In the genomic region with DNA sequence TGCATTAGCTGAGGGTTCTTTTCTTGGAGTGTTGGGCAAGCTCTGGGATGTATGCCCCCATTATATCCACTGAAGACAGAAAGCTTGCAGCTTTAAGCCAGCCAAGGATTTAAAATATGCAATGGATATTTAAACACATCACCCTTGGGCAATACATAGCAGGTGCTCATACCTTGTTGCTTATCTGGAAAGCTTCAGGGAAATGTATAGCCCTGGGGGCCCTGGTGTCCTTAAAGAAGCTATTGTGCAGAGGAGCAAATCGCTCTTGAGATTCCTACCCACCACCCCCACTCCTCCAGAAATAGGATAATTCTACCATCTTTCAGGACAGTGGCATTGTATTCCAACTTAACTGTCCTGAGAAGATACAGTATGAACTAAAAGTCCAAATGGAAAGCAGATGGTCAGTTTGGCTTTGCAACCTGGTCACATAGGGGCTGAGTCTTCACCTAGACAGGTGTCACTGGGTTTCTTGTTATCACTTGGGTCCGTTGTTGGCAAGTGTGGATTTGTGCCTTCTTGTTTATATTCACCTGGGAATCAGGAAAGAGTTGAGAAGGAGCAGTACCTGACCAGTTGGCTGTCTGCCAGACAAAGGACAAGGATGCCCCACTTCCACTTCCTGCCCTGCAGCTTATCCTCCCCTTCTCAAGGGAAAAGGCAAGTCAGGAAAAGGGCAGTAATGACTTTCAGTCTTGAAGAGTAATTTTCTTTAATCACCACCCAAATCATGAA, we compare ENCODE assay signal across 15 cellular contexts. TPM values are rescaled to one million over a fixed set of nuclear protein-coding genes. Genes with fewer than 3 reads are reported as not detected.
DNase-seq lines count a peak whose midpoint lies in the region; ATAC-seq and TF ChIP-seq lines count a peak whose summit lies in the region.
"Had no signal": no experiment of that assay in that cellular context is flagged by ENCODE, and none has a peak within 500 bp of the region (broad histone marks: within the 10 kb centered on the region; RNA-seq: fewer than 3 reads in every experiment).

No MANE protein-coding gene starts in this region.

- no peaks in the 10 kb centered on the region for H4K20me1 ChIP-seq in GM23248 (ENCODE audit: insufficient read depth)

- H3K9me2 ChIP-seq in GM23248 (ENCODE audit: insufficient read depth), result no peaks in the 10 kb centered on the region

- H3K4me3 ChIP-seq in GM23248 (no peak overlapping the region), mucosa of stomach (ENCODE audit: low read length) (no peak overlapping the region), ovary (no peak overlapping the region), left lung (no peak overlapping the region)

- no peaks in the 10 kb centered on the region for H3K9me3 ChIP-seq in GM23248 (ENCODE audit: low read depth)
- no peaks in the 10 kb centered on the region for H3K9me3 ChIP-seq in mucosa of stomach (ENCODE audit: control insufficient read depth, low read length)
- no peaks in the 10 kb centered on the region for H3K9me3 ChIP-seq in ovary
- no peaks in the 10 kb centered on the region for H3K9me3 ChIP-seq in left lung
- H3K9me3 ChIP-seq: upper lobe of right lung had no signal

- peak overlapping the region; percentile 49; the same call in 1 of the 2 replicates for H3K27ac ChIP-seq in C4-2B
- no peak overlapping the region for H3K27ac ChIP-seq in GM23248
- H3K27ac ChIP-seq in VCaP, result peak overlapping the region; percentile 80
- H3K27ac ChIP-seq in ovary, result no peak overlapping the region
- H3K27ac ChIP-seq in left lung, result no peak overlapping the region

- H3K9ac ChIP-seq in GM23248 (no peak overlapping the region), mucosa of stomach (ENCODE audit: low read length) (peak overlapping the region; percentile 18)

- H3K27me3 ChIP-seq in GM23248 (replicated peaks; ENCODE audit: insufficient read depth), result no peaks in the 10 kb centered on the region
- no peaks in the 10 kb centered on the region for H3K27me3 ChIP-seq in mucosa of stomach (ENCODE audit: control insufficient read depth, insufficient read depth, low read length)
- H3K27me3 ChIP-seq in ovary, result no peaks in the 10 kb centered on the region
- no peaks in the 10 kb centered on the region for H3K27me3 ChIP-seq in left lung
- H3K27me3 ChIP-seq: upper lobe of right lung had no signal

- in situ Hi-C loops in GM23248 (cut with MboI), result no loop called here

- H2AFZ ChIP-seq in GM23248, result peak overlapping the region; percentile 95; the same call in 1 of the 2 replicates

- TF ChIP-seq POLR2A in ovary (IDR thresholded peaks at IDR 0.05), result no peak

- WGBS in GM23248 (ENCODE audit: low coverage in 1 of 2, low lambda C conversion rate in 2 of 2, missing lambda C conversion rate in 2 of 2), 2 experiments, result 88 to 100% methylated on average over 2 of the region's 2 CpGs
- 65 to 76% (median 74%) methylated on average over 2 of the region's 2 CpGs for WGBS in ovary, 3 donors

- ATAC-seq in left lung, result no peak
- ATAC-seq in HG03342 (IDR thresholded peaks at IDR 0.05; ENCODE audit: unreplicated experiment), result no peak

- no peak for TF ChIP-seq CTCF in C4-2B (conservative IDR thresholded peaks at IDR 0.05)
- no peak for TF ChIP-seq CTCF in VCaP (conservative IDR thresholded peaks at IDR 0.05)
- no peak for TF ChIP-seq CTCF in ovary (IDR thresholded peaks at IDR 0.05)
- TF ChIP-seq CTCF in left lung (IDR thresholded peaks at IDR 0.05), result no peak

- intact Hi-C loops in ovary (cut with DNase I), result no loop called here
- intact Hi-C loops in left lung (cut with DNase I), result no loop called here

- DNase-seq in GM23248 (no peak), ovary (no peak), left lung (no peak), hypothalamus (lab: John Stamatoyannopoulos, UW) (no peak)
- DNase-seq: activated CD4-positive, alpha-beta T cell treated with anti-CD3 and anti-CD28 coated beads, Interleukin-2, amount 10 ng/mL, durations not matched to agents 24 days and 14 days; activated naive CD4-positive, alpha-beta T cell treated with anti-CD3 and anti-CD28 coated beads, Interleukin-2, amount 10 ng/mL, durations not matched to agents 7 days and 5 days; Calu3; NCI-H187 treated with DMSO at 0.1 percent for 48 hours; upper lobe of right lung had no signal

- no peaks in the 10 kb centered on the region for H3K4me1 ChIP-seq in GM23248 (ENCODE audit: insufficient read depth)
- peaks cover 51% of the 10 kb centered on the region for H3K4me1 ChIP-seq in mucosa of stomach (ENCODE audit: control insufficient read depth, insufficient read depth, low read length)
- no peaks in the 10 kb centered on the region for H3K4me1 ChIP-seq in ovary (ENCODE audit: insufficient read depth)
- H3K4me1 ChIP-seq in left lung, result peaks cover 0 to 15% of the 10 kb centered on the region in 2 donors

- H3K79me2 ChIP-seq in GM23248 (ENCODE audit: insufficient read depth), result no peaks in the 10 kb centered on the region

- no peak for TF ChIP-seq EP300 in ovary (IDR thresholded peaks at IDR 0.05)

- H3K36me3 ChIP-seq in GM23248 (ENCODE audit: low read depth), result no peaks in the 10 kb centered on the region
- no peaks in the 10 kb centered on the region for H3K36me3 ChIP-seq in mucosa of stomach (ENCODE audit: control insufficient read depth, insufficient read depth, low read length)
- no peaks in the 10 kb centered on the region for H3K36me3 ChIP-seq in ovary
- H3K36me3 ChIP-seq in left lung, result no peaks in the 10 kb centered on the region
- H3K36me3 ChIP-seq: upper lobe of right lung had no signal

- H3K4me2 ChIP-seq in GM23248 (ENCODE audit: unreplicated experiment), result no peak overlapping the region

- no peaks in the 10 kb centered on the region for H3F3A ChIP-seq in GM23248 (ENCODE audit: insufficient read depth)

RNA-seq across cellular contexts. Expression of gene ANKRD40CL, which starts 3.4 kb away (rescaled TPM):
- not detected in 2 replicates for total RNA-seq in GM23248 (2014; rRNA removed; shearing (Covaris generic))
- polyA plus RNA-seq in GM23248 (2016; fragmentation: Nextera tagmentation; extraction: Ambion mirVana) (not detected in 2 replicates), ovary (not detected)
- total RNA-seq in ovary (not detected), left lung (not detected)
- total RNA-seq: activated CD4-positive, alpha-beta T cell treated with anti-CD3 and anti-CD28 coated beads, Interleukin-2, amount 10 ng/mL, durations not matched to agents 24 days and 14 days; Calu3; fibroblast of villous mesenchyme; lower leg skin; upper lobe of right lung had no signal

RNA-seq across cellular contexts. Expression of gene LUC7L3, which starts 44.5 kb away (rescaled TPM):
- total RNA-seq in GM23248 (2014; rRNA removed; shearing (Covaris generic)), result 57.5 and 59.1 TPM in 2 replicates
- polyA plus RNA-seq in GM23248 (2016; fragmentation: Nextera tagmentation; extraction: Ambion mirVana) (100 and 138 TPM in 2 replicates), ovary (100 to 1,000 TPM in 1 of 2 donors, 10 to 100 TPM in 1; 96.5 to 148 TPM)
- total RNA-seq in ovary (100 to 1,000 TPM; 103 to 172 (median 139) TPM), left lung (10 to 100 TPM; 76.1 to 89.2 TPM)

RNA-seq across cellular contexts. Expression of gene ANKRD40, which starts 56.2 kb away (rescaled TPM):
- total RNA-seq in GM23248 (2014; rRNA removed; shearing (Covaris generic)), result 35.5 and 36.5 TPM in 2 replicates
- 20.1 and 20.2 TPM in 2 replicates for polyA plus RNA-seq in GM23248 (2016; fragmentation: Nextera tagmentation; extraction: Ambion mirVana)
- total RNA-seq in ovary, result 10 to 100 TPM; 19.4 to 52.6 (median 42.1) TPM
- polyA plus RNA-seq in ovary, result 10 to 100 TPM; 17.0 to 41.7 TPM
- total RNA-seq in left lung, result 10 to 100 TPM; 42.2 to 47.1 TPM

Comparison
In these comparisons a context has a peak if more than half of its experiments do, and no peak if none do; other contexts are left out.
1. H3K27ac ChIP-seq: peak in C4-2B (single experiment) and VCaP (single experiment); none in GM23248 (single experiment), ovary (0 of 2) and left lung (0 of 2).